In genomic region chr4:185504098-185505047, GRCh38 we compare ENCODE assay signal across 1 cellular context.
TF ChIP-seq lines count a peak whose summit lies in the region.

No MANE protein-coding gene starts in this region.

TF ChIP-seq in HepG2, 621 proteins besides CTCF, POLR2A, EP300 and RAD21 (continued from another document and continues in another):
- TF ChIP-seq ZNF318 (CRISPR knock-in tag; IDR thresholded peaks at IDR 0.05) (no peak), SALL1 (CRISPR knock-in tag; IDR thresholded peaks at IDR 0.05) (peak; percentile 92), ZNF253 (CRISPR knock-in tag; IDR thresholded peaks at IDR 0.05; ENCODE audit: borderline replicate concordance) (no peak), UBTF (CRISPR knock-in tag; IDR thresholded peaks at IDR 0.05) (no peak), ZFP82 (CRISPR knock-in tag; IDR thresholded peaks at IDR 0.05; ENCODE audit: borderline replicate concordance) (no peak), ZMYM4 (CRISPR knock-in tag; IDR thresholded peaks at IDR 0.05) (peak; percentile 89), ZNF282 (IDR thresholded peaks at IDR 0.05; ENCODE audit: partially characterized antibody) (no peak), GMEB1 (CRISPR knock-in tag; IDR thresholded peaks at IDR 0.05; ENCODE audit: borderline replicate concordance) (no peak), ESRRA (CRISPR knock-in tag; IDR thresholded peaks at IDR 0.05; ENCODE audit: low read depth) (0 out of 2 replicates have a peak, but pooled peaks have one; percentile 4), SIX4 (CRISPR knock-in tag; IDR thresholded peaks at IDR 0.05) (0 out of 2 replicates have a peak, but pooled peaks have one; percentile 33), SAP130 (CRISPR knock-in tag; IDR thresholded peaks at IDR 0.05; ENCODE audit: low read depth) (peak; percentile 85), ZNF615 (CRISPR knock-in tag; IDR thresholded peaks at IDR 0.05; ENCODE audit: borderline replicate concordance) (no peak), CAMTA2 (CRISPR knock-in tag; IDR thresholded peaks at IDR 0.05; ENCODE audit: borderline replicate concordance) (no peak), ZHX1 (CRISPR knock-in tag; IDR thresholded peaks at IDR 0.05; ENCODE audit: low read depth) (no peak), CSRNP2 (CRISPR knock-in tag; conservative IDR thresholded peaks at IDR 0.05; ENCODE audit: low read depth) (no peak), LBX2 (CRISPR knock-in tag; IDR thresholded peaks at IDR 0.05; ENCODE audit: borderline replicate concordance) (no peak), ADNP (CRISPR knock-in tag; IDR thresholded peaks at IDR 0.05) (no peak), ZFP62 (CRISPR knock-in tag; IDR thresholded peaks at IDR 0.05) (no peak), MTF1 (CRISPR knock-in tag; IDR thresholded peaks at IDR 0.05) (no peak), SSRP1 (CRISPR knock-in tag; IDR thresholded peaks at IDR 0.05) (peak; percentile 29; the same call in 1 of the 2 replicates), ZC3H4 (CRISPR knock-in tag; IDR thresholded peaks at IDR 0.05; ENCODE audit: borderline replicate concordance) (no peak), AKAP8 (CRISPR knock-in tag; IDR thresholded peaks at IDR 0.05) (no peak), ZMAT3 (CRISPR knock-in tag; conservative IDR thresholded peaks at IDR 0.05) (no peak), NFATC3 (CRISPR knock-in tag; IDR thresholded peaks at IDR 0.05) (no peak), SAFB2 (CRISPR knock-in tag; IDR thresholded peaks at IDR 0.05; ENCODE audit: borderline replicate concordance, low read depth) (no peak), BRCA1 (CRISPR knock-in tag; IDR thresholded peaks at IDR 0.05) (no peak), E2F1 (CRISPR knock-in tag; IDR thresholded peaks at IDR 0.05) (no peak), ZBTB10 (CRISPR knock-in tag; IDR thresholded peaks at IDR 0.05; ENCODE audit: borderline replicate concordance) (no peak), ARNT2 (CRISPR knock-in tag; IDR thresholded peaks at IDR 0.05; ENCODE audit: low read depth) (peak; percentile 60; the same call in 1 of the 2 replicates)
